Comparison of ENCODE assay signal across 8 cellular contexts in genomic region chr14:23301288-23301968, GRCh38. TPM values are rescaled to one million over a fixed set of nuclear protein-coding genes. Genes with fewer than 3 reads are reported as not detected.
DNase-seq lines count a peak whose midpoint lies in the region; ATAC-seq, FAIRE-seq and TF ChIP-seq lines count a peak whose summit lies in the region.

No MANE protein-coding gene starts in this region.

- peak; percentile 82 for ATAC-seq in GM18907 (IDR thresholded peaks at IDR 0.05; ENCODE audit: unreplicated experiment)
- ATAC-seq in HG03139 (IDR thresholded peaks at IDR 0.05; ENCODE audit: unreplicated experiment): peak; percentile 72

- no peak for FAIRE-seq in bronchial epithelial cell (lab: Jason Lieb, UNC)

- H3K27me3 ChIP-seq in bronchial epithelial cell (ENCODE audit: control insufficient read depth, insufficient read depth, low read length): no peaks in the 10 kb centered on the region

- DNase-seq in AG08396 (ENCODE audit: low spot score) (peak; percentile 98), NCI-H2196 (lab: John Stamatoyannopoulos, UW; ENCODE audit: unreplicated experiment) (peak; percentile 99), bronchial epithelial cell (ENCODE audit: low read depth) (peak; percentile 92), iris pigment epithelial cell (ENCODE audit: low read depth) (peak; percentile 99)
- DNase-seq in stimulated activated CD4-positive, alpha-beta T cell treated with anti-CD3 and anti-CD28 coated beads, Interleukin-12 subunit alpha, Interleukin-12 subunit beta, amount 100 ng/mL, for 24 hours (ENCODE audit: low read depth in 2 of 2): peak; percentile 92 to 95

- H3K4me3 ChIP-seq in WI38 (ENCODE audit: low read depth, low read length) (peak overlapping the region; percentile 68), bronchial epithelial cell (ENCODE audit: low read depth, low read length) (peak overlapping the region; percentile 61)

- peaks cover 1% of the 10 kb centered on the region for H3K36me3 ChIP-seq in bronchial epithelial cell (ENCODE audit: control insufficient read depth, insufficient read depth, low read length)

- peak; percentile 47 for TF ChIP-seq CTCF in WI38 (IDR thresholded peaks at IDR 0.05; ENCODE audit: low read depth, low read length)
- TF ChIP-seq CTCF in bronchial epithelial cell (IDR thresholded peaks at IDR 0.05; ENCODE audit: insufficient read depth, low read length, severe bottlenecking): peak; percentile 75

RNA-seq across cellular contexts. Expression of gene PPP1R3E, which starts 1.2 kb away (rescaled TPM):
- 2.9 and 3.4 TPM in 2 replicates for total RNA-seq in bronchial epithelial cell

RNA-seq across cellular contexts. Expression of gene BCL2L2, which starts 5.2 kb away (rescaled TPM):
- 25.0 and 31.7 TPM in 2 replicates for total RNA-seq in bronchial epithelial cell

RNA-seq across cellular contexts. Expression of gene HOMEZ, which starts 15.5 kb away (rescaled TPM):
- total RNA-seq in bronchial epithelial cell: 5.0 and 6.3 TPM in 2 replicates

RNA-seq across cellular contexts. Expression of gene PABPN1, which starts 19.8 kb away (rescaled TPM):
- 114 and 134 TPM in 2 replicates for total RNA-seq in bronchial epithelial cell

RNA-seq across cellular contexts. Expression of gene SLC22A17, which starts 51.3 kb away (rescaled TPM):
- total RNA-seq in bronchial epithelial cell: 0.79 and 0.90 TPM in 2 replicates

Comparison
In these comparisons a context has a peak if more than half of its experiments do, and no peak if none do; other contexts are left out.
1. Peak in every context shown above with its lines: DNase-seq, ATAC-seq and H3K4me3 ChIP-seq.